In genomic region chr18:50281295-50281971, GRCh38 we compare ENCODE assay signal across 1 cellular context.
TF ChIP-seq lines count a peak whose summit lies in the region.

TSS of gene MBD1 (minus strand) at chr18:50281523. CDS start at chr18:50279992, 1,531 bp downstream.

TF ChIP-seq in K562, 482 proteins besides CTCF, POLR2A, EP300 and RAD21 (continued from another document and continues in another):
- TF ChIP-seq ZNF592 (IDR thresholded peaks at IDR 0.05) (0 out of 2 replicates have a peak, but pooled peaks have one; percentile 24), BCOR (IDR thresholded peaks at IDR 0.05) (no peak), MBD2 (IDR thresholded peaks at IDR 0.05; ENCODE audit: borderline replicate concordance, low read depth) (peak; percentile 63; the same call in 1 of the 2 replicates), HDAC6 (IDR thresholded peaks at IDR 0.05; ENCODE audit: low read depth, low read length) (no peak), RBFOX2 (IDR thresholded peaks at IDR 0.05; ENCODE audit: low read depth, low read length) (peak; percentile 95), CREB3L1 (IDR thresholded peaks at IDR 0.05; ENCODE audit: borderline replicate concordance, low read depth) (no peak), ZNF507 (tag; conservative IDR thresholded peaks at IDR 0.05) (no peak), EP400 (IDR thresholded peaks at IDR 0.05) (peak; percentile 86), ZNF354B (CRISPR knock-in tag; IDR thresholded peaks at IDR 0.05) (no peak), ELF1 (tag; IDR thresholded peaks at IDR 0.05) (peak; percentile 86), LCOR (CRISPR knock-in tag; IDR thresholded peaks at IDR 0.05) (peak; percentile 59; the same call in 1 of the 2 replicates), CBFA2T3 (IDR thresholded peaks at IDR 0.05) (0 out of 2 replicates have a peak, but pooled peaks have one; percentile 7), PRDM10 (IDR thresholded peaks at IDR 0.05; ENCODE audit: partially characterized antibody) (peak; percentile 30), TAF7 (tag; IDR thresholded peaks at IDR 0.05) (peak; percentile 62; the same call in 1 of the 2 replicates), NBN (IDR thresholded peaks at IDR 0.05; ENCODE audit: low read depth) (0 out of 2 replicates have a peak, but pooled peaks have one; percentile 27), POLR2H (tag; IDR thresholded peaks at IDR 0.05; ENCODE audit: low read depth) (peak; percentile 61), ZC3H4 (CRISPR knock-in tag; IDR thresholded peaks at IDR 0.05; ENCODE audit: borderline replicate concordance) (no peak), HMGN3 (IDR thresholded peaks at IDR 0.05; ENCODE audit: borderline replicate concordance, extremely low read depth, insufficient read length, low read depth, low read length) (peak; percentile 84), POLR2B (IDR thresholded peaks at IDR 0.05; ENCODE audit: low read depth, partially characterized antibody) (peak; percentile 81), JUN (IDR thresholded peaks at IDR 0.05; ENCODE audit: borderline replicate concordance, low read depth, low read length) (peak; percentile 26; the same call in 1 of the 2 replicates), JUN (CRISPR knock-in tag; IDR thresholded peaks at IDR 0.05; ENCODE audit: borderline replicate concordance) (0 out of 2 replicates have a peak, but pooled peaks have one; percentile 45), TBP (optimal IDR thresholded peaks at IDR 0.05; ENCODE audit: low read depth, low read length) (peak; percentile 51), POLR2G (IDR thresholded peaks at IDR 0.05; ENCODE audit: low read depth, low read length) (peak; percentile 97), PML (IDR thresholded peaks at IDR 0.05; ENCODE audit: low read length) (peak; percentile 36; the same call in 1 of the 2 replicates), KDM4B (IDR thresholded peaks at IDR 0.05; ENCODE audit: borderline replicate concordance in 2 of 2, low read depth in 1 of 2) (peak in 1 of 2 experiments; percentile 70; a peak in 1 of 4 replicates), NR0B1 (IDR thresholded peaks at IDR 0.05; ENCODE audit: partially characterized antibody) (no peak), GMEB1 (CRISPR knock-in tag; IDR thresholded peaks at IDR 0.05) (peak; percentile 83), TFAP4 (CRISPR knock-in tag; IDR thresholded peaks at IDR 0.05; ENCODE audit: borderline replicate concordance) (peak; percentile 77), XRCC5 (IDR thresholded peaks at IDR 0.05; ENCODE audit: low read depth, low read length) (no peak)
- TF ChIP-seq, protein P1, sequence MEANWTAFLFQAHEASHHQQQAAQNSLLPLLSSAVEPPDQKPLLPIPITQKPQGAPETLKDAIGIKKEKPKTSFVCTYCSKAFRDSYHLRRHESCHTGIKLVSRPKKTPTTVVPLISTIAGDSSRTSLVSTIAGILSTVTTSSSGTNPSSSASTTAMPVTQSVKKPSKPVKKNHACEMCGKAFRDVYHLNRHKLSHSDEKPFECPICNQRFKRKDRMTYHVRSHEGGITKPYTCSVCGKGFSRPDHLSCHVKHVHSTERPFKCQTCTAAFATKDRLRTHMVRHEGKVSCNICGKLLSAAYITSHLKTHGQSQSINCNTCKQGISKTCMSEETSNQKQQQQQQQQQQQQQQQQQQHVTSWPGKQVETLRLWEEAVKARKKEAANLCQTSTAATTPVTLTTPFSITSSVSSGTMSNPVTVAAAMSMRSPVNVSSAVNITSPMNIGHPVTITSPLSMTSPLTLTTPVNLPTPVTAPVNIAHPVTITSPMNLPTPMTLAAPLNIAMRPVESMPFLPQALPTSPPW (CRISPR knock-in tag; IDR thresholded peaks at IDR 0.05) = peak; percentile 65; the same call in 1 of the 2 replicates
- TF ChIP-seq, protein P2, sequence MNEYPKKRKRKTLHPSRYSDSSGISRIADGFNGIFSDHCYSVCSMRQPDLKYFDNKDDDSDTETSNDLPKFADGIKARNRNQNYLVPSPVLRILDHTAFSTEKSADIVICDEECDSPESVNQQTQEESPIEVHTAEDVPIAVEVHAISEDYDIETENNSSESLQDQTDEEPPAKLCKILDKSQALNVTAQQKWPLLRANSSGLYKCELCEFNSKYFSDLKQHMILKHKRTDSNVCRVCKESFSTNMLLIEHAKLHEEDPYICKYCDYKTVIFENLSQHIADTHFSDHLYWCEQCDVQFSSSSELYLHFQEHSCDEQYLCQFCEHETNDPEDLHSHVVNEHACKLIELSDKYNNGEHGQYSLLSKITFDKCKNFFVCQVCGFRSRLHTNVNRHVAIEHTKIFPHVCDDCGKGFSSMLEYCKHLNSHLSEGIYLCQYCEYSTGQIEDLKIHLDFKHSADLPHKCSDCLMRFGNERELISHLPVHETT (CRISPR knock-in tag; conservative IDR thresholded peaks at IDR 0.05 in 1 of 2, IDR thresholded peaks at IDR 0.05 in 1 of 2) = peak in 1 of 2 experiments; percentile 71; a peak in 2 of 4 replicates
- TF ChIP-seq, protein P3, sequence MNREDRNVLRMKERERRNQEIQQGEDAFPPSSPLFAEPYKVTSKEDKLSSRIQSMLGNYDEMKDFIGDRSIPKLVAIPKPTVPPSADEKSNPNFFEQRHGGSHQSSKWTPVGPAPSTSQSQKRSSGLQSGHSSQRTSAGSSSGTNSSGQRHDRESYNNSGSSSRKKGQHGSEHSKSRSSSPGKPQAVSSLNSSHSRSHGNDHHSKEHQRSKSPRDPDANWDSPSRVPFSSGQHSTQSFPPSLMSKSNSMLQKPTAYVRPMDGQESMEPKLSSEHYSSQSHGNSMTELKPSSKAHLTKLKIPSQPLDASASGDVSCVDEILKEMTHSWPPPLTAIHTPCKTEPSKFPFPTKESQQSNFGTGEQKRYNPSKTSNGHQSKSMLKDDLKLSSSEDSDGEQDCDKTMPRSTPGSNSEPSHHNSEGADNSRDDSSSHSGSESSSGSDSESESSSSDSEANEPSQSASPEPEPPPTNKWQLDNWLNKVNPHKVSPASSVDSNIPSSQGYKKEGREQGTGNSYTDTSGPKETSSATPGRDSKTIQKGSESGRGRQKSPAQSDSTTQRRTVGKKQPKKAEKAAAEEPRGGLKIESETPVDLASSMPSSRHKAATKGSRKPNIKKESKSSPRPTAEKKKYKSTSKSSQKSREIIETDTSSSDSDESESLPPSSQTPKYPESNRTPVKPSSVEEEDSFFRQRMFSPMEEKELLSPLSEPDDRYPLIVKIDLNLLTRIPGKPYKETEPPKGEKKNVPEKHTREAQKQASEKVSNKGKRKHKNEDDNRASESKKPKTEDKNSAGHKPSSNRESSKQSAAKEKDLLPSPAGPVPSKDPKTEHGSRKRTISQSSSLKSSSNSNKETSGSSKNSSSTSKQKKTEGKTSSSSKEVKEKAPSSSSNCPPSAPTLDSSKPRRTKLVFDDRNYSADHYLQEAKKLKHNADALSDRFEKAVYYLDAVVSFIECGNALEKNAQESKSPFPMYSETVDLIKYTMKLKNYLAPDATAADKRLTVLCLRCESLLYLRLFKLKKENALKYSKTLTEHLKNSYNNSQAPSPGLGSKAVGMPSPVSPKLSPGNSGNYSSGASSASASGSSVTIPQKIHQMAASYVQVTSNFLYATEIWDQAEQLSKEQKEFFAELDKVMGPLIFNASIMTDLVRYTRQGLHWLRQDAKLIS (CRISPR knock-in tag; IDR thresholded peaks at IDR 0.05) = no peak
- TF ChIP-seq, protein P4, sequence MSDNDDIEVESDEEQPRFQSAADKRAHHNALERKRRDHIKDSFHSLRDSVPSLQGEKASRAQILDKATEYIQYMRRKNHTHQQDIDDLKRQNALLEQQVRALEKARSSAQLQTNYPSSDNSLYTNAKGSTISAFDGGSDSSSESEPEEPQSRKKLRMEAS (CRISPR knock-in tag; IDR thresholded peaks at IDR 0.05) = peak; percentile 93
- TF ChIP-seq, protein P5, sequence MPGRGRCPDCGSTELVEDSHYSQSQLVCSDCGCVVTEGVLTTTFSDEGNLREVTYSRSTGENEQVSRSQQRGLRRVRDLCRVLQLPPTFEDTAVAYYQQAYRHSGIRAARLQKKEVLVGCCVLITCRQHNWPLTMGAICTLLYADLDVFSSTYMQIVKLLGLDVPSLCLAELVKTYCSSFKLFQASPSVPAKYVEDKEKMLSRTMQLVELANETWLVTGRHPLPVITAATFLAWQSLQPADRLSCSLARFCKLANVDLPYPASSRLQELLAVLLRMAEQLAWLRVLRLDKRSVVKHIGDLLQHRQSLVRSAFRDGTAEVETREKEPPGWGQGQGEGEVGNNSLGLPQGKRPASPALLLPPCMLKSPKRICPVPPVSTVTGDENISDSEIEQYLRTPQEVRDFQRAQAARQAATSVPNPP (IDR thresholded peaks at IDR 0.05; ENCODE audit: borderline replicate concordance, insufficient read depth, insufficient read length) = no peak
